ENCODE assay signal across 1 cellular context in the genomic region with DNA sequence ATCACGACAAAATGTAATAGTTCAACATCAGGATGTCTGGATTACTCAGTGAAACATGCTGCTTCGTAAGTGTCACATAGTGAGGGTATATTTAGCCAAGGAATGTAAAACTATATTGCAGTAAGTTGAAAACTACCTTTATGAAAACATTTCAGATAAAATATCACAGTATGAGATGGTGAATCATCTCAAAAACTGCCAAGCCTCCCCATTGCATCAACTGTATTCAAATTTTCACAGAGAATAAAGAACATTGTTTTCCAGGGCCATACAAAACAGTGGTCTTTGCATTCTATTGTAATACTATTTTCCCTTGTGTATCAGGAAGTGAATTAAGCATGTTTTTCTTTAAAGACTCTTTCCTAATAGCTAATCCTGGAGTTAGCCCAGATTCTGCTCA.
TF ChIP-seq lines count a peak whose summit lies in the region.

No MANE protein-coding gene starts in this region.

TF ChIP-seq in endothelial cell of umbilical vein, 7 proteins besides CTCF, POLR2A, EP300 and RAD21 (continued from another document):
- TF ChIP-seq FOS (IDR thresholded peaks at IDR 0.05; ENCODE audit: borderline replicate concordance, insufficient read depth, low read length) (no peak), MYC (IDR thresholded peaks at IDR 0.05; ENCODE audit: low read depth, low read length) (no peak), JUN (IDR thresholded peaks at IDR 0.05; ENCODE audit: borderline replicate concordance, insufficient read depth, insufficient read length, low read depth) (no peak)
TF ChIP-seq in endothelial cell of umbilical vein: peak in this region for 0.
